2 cellular contexts compared by ENCODE assay signal in the genomic region with DNA sequence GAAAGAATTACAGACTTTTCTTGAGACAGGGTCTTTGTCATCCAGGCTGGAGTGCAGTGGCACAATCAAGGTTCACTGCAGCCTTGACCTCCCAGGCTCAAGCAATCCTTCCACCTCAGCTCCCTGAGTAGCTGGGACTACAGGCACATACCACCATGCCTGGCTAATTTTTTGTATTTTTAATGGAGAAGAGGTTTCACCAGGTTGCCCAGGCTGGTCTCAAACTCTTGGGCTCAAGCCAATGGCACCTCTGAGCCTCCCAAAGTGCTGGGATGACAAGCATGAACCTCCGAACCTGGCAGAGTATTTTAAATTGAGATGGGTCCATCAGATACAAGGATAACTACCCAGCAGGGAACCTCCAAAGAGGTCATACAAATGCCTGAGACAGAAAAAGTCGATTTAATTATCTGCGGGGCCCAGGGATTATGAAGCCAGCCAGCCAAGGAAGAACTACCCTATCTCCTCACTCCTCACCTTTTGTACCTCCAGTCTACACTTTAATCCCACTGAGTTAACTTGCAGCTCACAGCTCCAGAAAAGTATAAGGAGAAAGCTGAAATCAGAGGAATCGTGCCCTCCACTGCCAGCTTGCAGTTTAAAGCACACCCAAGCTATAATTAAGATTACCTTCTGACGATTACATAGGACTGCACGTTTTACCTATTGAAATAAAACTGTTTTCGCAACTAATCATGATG.
TF ChIP-seq lines count a peak whose summit lies in the region.

No MANE protein-coding gene starts in this region.

TF ChIP-seq in SK-N-SH treated with all-trans-retinoic acid at 6 μM for 48 hours, 23 proteins besides CTCF, POLR2A, EP300 and RAD21 (continued from another document):
- TF ChIP-seq CSRNP3 (CRISPR knock-in tag; IDR thresholded peaks at IDR 0.05): peak; percentile 80; the same call in 1 of the 2 replicates
TF ChIP-seq in SK-N-SH treated with all-trans-retinoic acid at 6 μM for 48 hours: peak in this region for 1.

TF ChIP-seq in SK-N-SH, 30 proteins besides CTCF, POLR2A, EP300 and RAD21 (continued from another document):
- TF ChIP-seq IRF3 (IDR thresholded peaks at IDR 0.05; ENCODE audit: low read depth, low read length): no peak
- TF ChIP-seq, protein P1, sequence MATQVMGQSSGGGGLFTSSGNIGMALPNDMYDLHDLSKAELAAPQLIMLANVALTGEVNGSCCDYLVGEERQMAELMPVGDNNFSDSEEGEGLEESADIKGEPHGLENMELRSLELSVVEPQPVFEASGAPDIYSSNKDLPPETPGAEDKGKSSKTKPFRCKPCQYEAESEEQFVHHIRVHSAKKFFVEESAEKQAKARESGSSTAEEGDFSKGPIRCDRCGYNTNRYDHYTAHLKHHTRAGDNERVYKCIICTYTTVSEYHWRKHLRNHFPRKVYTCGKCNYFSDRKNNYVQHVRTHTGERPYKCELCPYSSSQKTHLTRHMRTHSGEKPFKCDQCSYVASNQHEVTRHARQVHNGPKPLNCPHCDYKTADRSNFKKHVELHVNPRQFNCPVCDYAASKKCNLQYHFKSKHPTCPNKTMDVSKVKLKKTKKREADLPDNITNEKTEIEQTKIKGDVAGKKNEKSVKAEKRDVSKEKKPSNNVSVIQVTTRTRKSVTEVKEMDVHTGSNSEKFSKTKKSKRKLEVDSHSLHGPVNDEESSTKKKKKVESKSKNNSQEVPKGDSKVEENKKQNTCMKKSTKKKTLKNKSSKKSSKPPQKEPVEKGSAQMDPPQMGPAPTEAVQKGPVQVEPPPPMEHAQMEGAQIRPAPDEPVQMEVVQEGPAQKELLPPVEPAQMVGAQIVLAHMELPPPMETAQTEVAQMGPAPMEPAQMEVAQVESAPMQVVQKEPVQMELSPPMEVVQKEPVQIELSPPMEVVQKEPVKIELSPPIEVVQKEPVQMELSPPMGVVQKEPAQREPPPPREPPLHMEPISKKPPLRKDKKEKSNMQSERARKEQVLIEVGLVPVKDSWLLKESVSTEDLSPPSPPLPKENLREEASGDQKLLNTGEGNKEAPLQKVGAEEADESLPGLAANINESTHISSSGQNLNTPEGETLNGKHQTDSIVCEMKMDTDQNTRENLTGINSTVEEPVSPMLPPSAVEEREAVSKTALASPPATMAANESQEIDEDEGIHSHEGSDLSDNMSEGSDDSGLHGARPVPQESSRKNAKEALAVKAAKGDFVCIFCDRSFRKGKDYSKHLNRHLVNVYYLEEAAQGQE (IDR thresholded peaks at IDR 0.05; ENCODE audit: low read depth, low read length): no peak
- TF ChIP-seq RCOR1 (IDR thresholded peaks at IDR 0.05; ENCODE audit: low read length): no peak
- no peak for TF ChIP-seq FOSL2 (IDR thresholded peaks at IDR 0.05; ENCODE audit: borderline replicate concordance, low read depth)
- TF ChIP-seq TCF12 (IDR thresholded peaks at IDR 0.05): no peak
- TF ChIP-seq MEF2A (IDR thresholded peaks at IDR 0.05; ENCODE audit: borderline replicate concordance, low read depth): no peak
- no peak for TF ChIP-seq MXI1 (IDR thresholded peaks at IDR 0.05; ENCODE audit: low read depth, low read length)
- TF ChIP-seq NFIC (IDR thresholded peaks at IDR 0.05; ENCODE audit: borderline replicate concordance): no peak
- TF ChIP-seq POLR2AphosphoS5 (IDR thresholded peaks at IDR 0.05; ENCODE audit: low read depth, low read length): no peak
- no peak for TF ChIP-seq TEAD4 (IDR thresholded peaks at IDR 0.05; ENCODE audit: borderline replicate concordance, insufficient read depth)
- TF ChIP-seq SIN3A (IDR thresholded peaks at IDR 0.05; ENCODE audit: borderline replicate concordance, low read depth, low read length): no peak
- no peak for TF ChIP-seq MAX (IDR thresholded peaks at IDR 0.05; ENCODE audit: low read depth)
- no peak for TF ChIP-seq FOXM1 (IDR thresholded peaks at IDR 0.05; ENCODE audit: low read depth)
- TF ChIP-seq YY1 (IDR thresholded peaks at IDR 0.05; ENCODE audit: low read depth): no peak
TF ChIP-seq in SK-N-SH: peak in this region for 0.
